In the genomic region with DNA sequence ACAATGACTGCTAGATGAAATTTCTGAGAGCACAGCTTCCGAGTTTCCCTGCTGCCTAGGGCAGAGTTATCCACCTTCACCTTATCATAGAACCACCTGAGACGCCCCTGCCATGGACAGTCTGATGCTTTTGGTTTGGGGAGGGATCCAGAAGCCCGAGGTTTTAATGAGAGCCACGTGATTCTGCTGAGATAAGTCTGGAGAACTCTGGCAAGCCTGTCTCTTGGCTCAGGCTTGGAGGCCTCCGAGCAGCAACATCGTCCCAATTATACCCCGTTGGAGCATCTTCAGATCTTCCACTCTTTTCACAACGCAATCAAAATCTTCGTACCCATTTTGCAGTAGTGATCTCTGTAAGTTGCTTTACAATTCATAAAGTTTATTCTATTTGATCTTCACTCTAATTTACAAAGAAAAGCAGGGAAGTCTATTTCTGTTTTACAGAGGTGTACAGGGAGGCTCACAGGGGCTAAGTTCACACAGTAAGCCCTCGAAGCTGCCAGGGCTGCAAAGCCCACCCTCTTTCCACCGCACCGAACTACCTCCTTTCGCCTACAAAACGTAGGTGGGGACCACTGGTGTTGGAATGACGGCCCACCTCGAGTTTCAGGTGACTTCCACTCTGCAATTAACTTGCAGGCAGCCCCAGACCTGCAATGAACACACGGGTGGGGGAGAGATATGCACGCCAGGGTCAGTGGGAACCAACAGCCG, we compare ENCODE assay signal across 8 cellular contexts.
DNase-seq lines count a peak whose midpoint lies in the region; ATAC-seq and TF ChIP-seq lines count a peak whose summit lies in the region.

No MANE protein-coding gene starts in this region.

- in situ Hi-C loops in ACHN (cut with HindIII; ENCODE audit: low pct_ligation_motif_present, low pct_unique_long_range_greater_than_20kb, low sequenced_read_pairs), result no loop called here

- TF ChIP-seq CTCF in foreskin fibroblast (IDR thresholded peaks at IDR 0.05; ENCODE audit: low read depth, low read length), result no peak

- peak overlapping the region; percentile 67 to 74 for H3K4me3 ChIP-seq in foreskin fibroblast (ENCODE audit: low read depth in 1 of 2, low read length in 2 of 2)

- peak; percentile 1 for ATAC-seq in SK-N-SH treated with all-trans-retinoic acid at 6 μM for 48 hours

- DNase-seq in NCI-H1417 (lab: John Stamatoyannopoulos, UW) (peak in 2 of 3 experiments; percentile 42 to 63), NCI-H1417 treated with DMSO at 0.1 percent for 48 hours (lab: John Stamatoyannopoulos, UW) (no peak), foreskin fibroblast (peak in 1 of 2 donors; percentile 56), pons (ENCODE audit: low spot score) (peak; percentile 20), COLO668 (lab: John Stamatoyannopoulos, UW; ENCODE audit: unreplicated experiment) (no peak), NCI-H226 (no peak), ACHN (no peak)

TF ChIP-seq in SK-N-SH treated with all-trans-retinoic acid at 6 μM for 48 hours, 23 proteins besides CTCF, POLR2A, EP300 and RAD21:
- TF ChIP-seq ARNTL (CRISPR knock-in tag; IDR thresholded peaks at IDR 0.05; ENCODE audit: borderline replicate concordance, low read depth) (no peak), ZFP30 (CRISPR knock-in tag; IDR thresholded peaks at IDR 0.05) (no peak), ZC3H10 (CRISPR knock-in tag; IDR thresholded peaks at IDR 0.05) (no peak)
- TF ChIP-seq, protein P1, sequence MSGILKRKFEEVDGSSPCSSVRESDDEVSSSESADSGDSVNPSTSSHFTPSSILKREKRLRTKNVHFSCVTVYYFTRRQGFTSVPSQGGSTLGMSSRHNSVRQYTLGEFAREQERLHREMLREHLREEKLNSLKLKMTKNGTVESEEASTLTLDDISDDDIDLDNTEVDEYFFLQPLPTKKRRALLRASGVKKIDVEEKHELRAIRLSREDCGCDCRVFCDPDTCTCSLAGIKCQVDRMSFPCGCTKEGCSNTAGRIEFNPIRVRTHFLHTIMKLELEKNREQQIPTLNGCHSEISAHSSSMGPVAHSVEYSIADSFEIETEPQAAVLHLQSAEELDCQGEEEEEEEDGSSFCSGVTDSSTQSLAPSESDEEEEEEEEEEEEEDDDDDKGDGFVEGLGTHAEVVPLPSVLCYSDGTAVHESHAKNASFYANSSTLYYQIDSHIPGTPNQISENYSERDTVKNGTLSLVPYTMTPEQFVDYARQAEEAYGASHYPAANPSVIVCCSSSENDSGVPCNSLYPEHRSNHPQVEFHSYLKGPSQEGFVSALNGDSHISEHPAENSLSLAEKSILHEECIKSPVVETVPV (CRISPR knock-in tag; IDR thresholded peaks at IDR 0.05), result no peak

Comparison
In these comparisons a context has a peak if more than half of its experiments do, and no peak if none do; other contexts are left out.
1. DNase-seq: peak in NCI-H1417 (2 of 3) and pons (single experiment); none in NCI-H1417 treated with DMSO at 0.1 percent for 48 hours (single experiment), COLO668 (single experiment), NCI-H226 (single experiment) and ACHN (single experiment).